16 cellular contexts compared by ENCODE assay signal in genomic region chr11:9207229-9207628, GRCh38.
"Had no signal": no experiment of that assay in that cellular context is flagged by ENCODE, and none has a peak within 500 bp of the region (broad histone marks: within the 10 kb centered on the region; RNA-seq: fewer than 3 reads in every experiment).

No MANE protein-coding gene starts in this region.

- H3K9me3 ChIP-seq: left lung, transverse colon, uterus had no signal

- DNase-seq: activated CD4-positive, alpha-beta T cell treated with anti-CD3 and anti-CD28 coated beads, Interleukin-2, amount 10 ng/mL, durations not matched to agents 7 days and 5 days; activated CD8-positive, alpha-beta T cell treated with anti-CD3 and anti-CD28 coated beads, Interleukin-2, amount 10 ng/mL, durations not matched to agents 7 days and 5 days; activated naive CD4-positive, alpha-beta T cell treated with anti-CD3 and anti-CD28 coated beads for 36 hours; activated T-cell treated with anti-CD3 and anti-CD28 coated beads, Interleukin-2, amount 50 U/mL, for 4 hours; aorta; left lung; mammary epithelial cell; posterior cingulate gyrus; stimulated activated CD4-positive, alpha-beta T cell treated with anti-CD3 and anti-CD28 coated beads, Interleukin-12 subunit alpha, Interleukin-12 subunit beta, amount 100 ng/mL, for 4 hours; stimulated activated CD4-positive, alpha-beta T cell treated with anti-CD3 and anti-CD28 coated beads, Interleukin-1b, Interleukin-23, amount 100 ng/mL, for 48 hours; stimulated activated naive CD4-positive, alpha-beta T cell treated with Interleukin-2 at 50 U/mL for 16 hours; T-helper 1 cell; T1000; transverse colon; uterus had no signal

- H3K36me3 ChIP-seq: transverse colon, uterus had no signal

- H3K9me3 Mint-ChIP-seq: activated CD4-positive, alpha-beta T cell treated with anti-CD3 and anti-CD28 coated beads, Interleukin-2, amount 10 ng/mL, durations not matched to agents 7 days and 5 days; activated naive CD4-positive, alpha-beta T cell treated with anti-CD3 and anti-CD28 coated beads for 36 hours; activated T-cell treated with anti-CD3 and anti-CD28 coated beads, Interleukin-2, amount 50 U/mL, for 4 hours had no signal

- H3K27me3 Mint-ChIP-seq: activated CD4-positive, alpha-beta T cell treated with anti-CD3 and anti-CD28 coated beads, Interleukin-2, amount 10 ng/mL, durations not matched to agents 7 days and 5 days had no signal

- H3K4me1 ChIP-seq: uterus had no signal

- FAIRE-seq: frontal cortex had no signal

- H3K4me3 ChIP-seq: left lung, transverse colon, uterus had no signal

- H3K27ac Mint-ChIP-seq: activated CD4-positive, alpha-beta T cell treated with anti-CD3 and anti-CD28 coated beads, Interleukin-2, amount 10 ng/mL, durations not matched to agents 7 days and 5 days; activated CD8-positive, alpha-beta T cell treated with anti-CD3 and anti-CD28 coated beads, Interleukin-2, amount 10 ng/mL, durations not matched to agents 7 days and 5 days; activated naive CD4-positive, alpha-beta T cell treated with anti-CD3 and anti-CD28 coated beads for 36 hours had no signal

- H3K4me3 Mint-ChIP-seq: activated CD4-positive, alpha-beta T cell treated with anti-CD3 and anti-CD28 coated beads, Interleukin-2, amount 10 ng/mL, durations not matched to agents 7 days and 5 days; activated CD8-positive, alpha-beta T cell treated with anti-CD3 and anti-CD28 coated beads, Interleukin-2, amount 10 ng/mL, durations not matched to agents 7 days and 5 days; activated naive CD4-positive, alpha-beta T cell treated with anti-CD3 and anti-CD28 coated beads for 36 hours; activated T-cell treated with anti-CD3 and anti-CD28 coated beads, Interleukin-2, amount 50 U/mL, for 4 hours had no signal

- H3K27ac ChIP-seq: left lung, transverse colon, uterus had no signal

- H3K27me3 ChIP-seq: left lung, transverse colon, uterus had no signal

- ATAC-seq: activated CD8-positive, alpha-beta T cell treated with anti-CD3 and anti-CD28 coated beads, Interleukin-2, amount 10 ng/mL, durations not matched to agents 7 days and 5 days; activated T-cell treated with anti-CD3 and anti-CD28 coated beads, Interleukin-2, amount 50 U/mL, for 4 hours; left lung had no signal
